8 cellular contexts compared by ENCODE assay signal in the genomic region with DNA sequence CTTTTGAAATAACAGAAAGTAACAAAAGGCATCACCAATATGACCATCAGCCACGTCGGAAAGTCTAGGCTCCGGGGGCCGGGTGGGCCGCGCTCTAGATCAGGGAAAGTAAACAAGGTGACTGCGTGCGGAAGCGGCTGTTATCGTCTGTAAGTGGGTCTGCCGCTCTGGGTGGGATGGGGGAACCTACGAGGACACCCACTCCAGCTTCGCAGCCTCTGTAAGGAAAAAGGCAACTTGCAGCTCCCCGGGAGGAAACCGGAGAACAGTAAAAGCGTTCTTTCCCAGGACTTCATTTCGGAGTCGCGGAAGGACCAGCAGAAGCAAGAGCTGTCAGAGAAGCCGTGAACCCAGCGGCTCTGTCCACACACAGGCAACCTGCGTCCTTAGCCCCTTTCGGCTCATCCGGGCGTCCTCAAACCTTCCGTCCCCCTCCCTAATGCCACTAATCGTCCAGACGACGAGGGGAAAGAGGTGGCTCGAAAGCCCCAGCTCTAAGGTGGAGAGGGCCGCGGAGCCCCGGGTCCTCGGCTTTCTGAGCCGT. TPM values are rescaled to one million over a fixed set of nuclear protein-coding genes. Genes with fewer than 3 reads are reported as not detected.
A peak's percentile ranks its signal among the peaks of the same experiment; 100 is the strongest.
DNase-seq lines count a peak whose midpoint lies in the region; ATAC-seq and TF ChIP-seq lines count a peak whose summit lies in the region.

No MANE protein-coding gene starts in this region.

- H3K36me3 ChIP-seq in sigmoid colon, result peaks cover 0 to 18% (median 3%) of the 10 kb centered on the region in 4 donors

- peak; percentile 60 for DNase-seq in DMS53 (lab: John Stamatoyannopoulos, UW)
- peak; percentile 10 for DNase-seq in HuH-7 (ENCODE audit: low spot score)
- DNase-seq in T-helper 9 cell, result peak; percentile 18
- peak; percentile 72 for DNase-seq in astrocyte of the hippocampus (ENCODE audit: low read depth, low spot score)
- DNase-seq in hippocampal formation (lab: John Stamatoyannopoulos, UW), result peak; percentile 41 to 49
- peak; percentile 68 for DNase-seq in sigmoid colon
- no peak for DNase-seq in NCI-H446 (lab: John Stamatoyannopoulos, UW)

- H3K27me3 ChIP-seq in sigmoid colon, result no peaks in the 10 kb centered on the region

- peak overlapping the region; percentile 96 to 98 (median 98) for H3K27ac ChIP-seq in sigmoid colon

- intact Hi-C loops in sigmoid colon (cut with DNase I), result loop anchor here (5.0 to 10.0 kb wide), 4 partner anchors 130 to 555 kb away; partner anchors contain the start of genes ATR, GK5, TRPC1 and U2SURP

- no peaks in the 10 kb centered on the region for H3K9me3 ChIP-seq in sigmoid colon

- TF ChIP-seq POLR2A in sigmoid colon (IDR thresholded peaks at IDR 0.05), result no peak

- H3K4me1 ChIP-seq in sigmoid colon, result peaks cover 0 to 44% (median 36%) of the 10 kb centered on the region in 4 donors

- peak overlapping the region; percentile 80 to 97 (median 90) for H3K4me3 ChIP-seq in sigmoid colon

- TF ChIP-seq EP300 in sigmoid colon (IDR thresholded peaks at IDR 0.05), result no peak

- ATAC-seq in GM21526 (IDR thresholded peaks at IDR 0.05; ENCODE audit: low FRiP score, unreplicated experiment), result peak; percentile 34

- no peak for TF ChIP-seq CTCF in sigmoid colon (IDR thresholded peaks at IDR 0.05)

- 0 to 1% methylated on average over 35 of the region's 35 CpGs for WGBS in sigmoid colon, 2 donors

RNA-seq across cellular contexts. Expression of gene XRN1, which starts 0.5 kb away (rescaled TPM):
- 10 to 100 TPM; 29.5 to 45.7 (median 41.0) TPM for total RNA-seq in sigmoid colon
- 10 to 100 TPM in 1 of 3 donors, 1 to 10 TPM in 2; 5.4 to 10.2 (median 6.5) TPM for polyA plus RNA-seq in sigmoid colon

Comparison
In these comparisons a context has a peak if more than half of its experiments do, and no peak if none do; other contexts are left out.
1. DNase-seq: peak in DMS53 (single experiment), HuH-7 (single experiment), T-helper 9 cell (single experiment), astrocyte of the hippocampus (single experiment), hippocampal formation (2 of 2) and sigmoid colon (single experiment); none in NCI-H446 (0 of 2).